Comparison of ENCODE assay signal across 23 cellular contexts in genomic region chr11:23674866-23675265, GRCh38.
"Had no signal": no experiment of that assay in that cellular context is flagged by ENCODE, and none has a peak within 500 bp of the region (broad histone marks: within the 10 kb centered on the region; RNA-seq: fewer than 3 reads in every experiment).

No MANE protein-coding gene starts in this region.

- H3K36me3 ChIP-seq: left ventricle myocardium inferior, ovary, right atrium auricular region, right lobe of liver, stomach, thyroid gland, transverse colon, upper lobe of left lung, vagina had no signal

- H3K36me3 Mint-ChIP-seq: naive thymus-derived CD4-positive, alpha-beta T cell; natural killer cell treated with Interleukin-12 subunit alpha and Interleukin-12 subunit beta and Interleukin-15 and Interleukin-18, amount 100 ng/mL, for 72 hours; stimulated activated naive B cell treated with anti-CD40 and anti-IgM and Interleukin-4, amounts not matched to agents 10 μg/mL and 1 μg/mL and 100 μg/mL, for 72 hours had no signal

- H3K9me3 Mint-ChIP-seq: natural killer cell treated with Interleukin-12 subunit alpha and Interleukin-12 subunit beta and Interleukin-15 and Interleukin-18, amount 100 ng/mL, for 72 hours; stimulated activated naive B cell treated with anti-CD40 and anti-IgM and Interleukin-4, amounts not matched to agents 10 μg/mL and 1 μg/mL and 100 μg/mL, for 72 hours had no signal

- H3K4me1 ChIP-seq: left ventricle myocardium inferior, right atrium auricular region, right lobe of liver, stomach, testis, thyroid gland, transverse colon, upper lobe of left lung, vagina had no signal

- H3K4me1 Mint-ChIP-seq: naive thymus-derived CD4-positive, alpha-beta T cell; stimulated activated naive B cell treated with anti-CD40 and anti-IgM and Interleukin-4, amounts not matched to agents 10 μg/mL and 1 μg/mL and 100 μg/mL, for 72 hours had no signal

- H3K27me3 ChIP-seq: ovary, right atrium auricular region, right lobe of liver, stomach, testis, thyroid gland, transverse colon, upper lobe of left lung, vagina had no signal

- H3K4me3 Mint-ChIP-seq: naive thymus-derived CD4-positive, alpha-beta T cell; natural killer cell treated with Interleukin-12 subunit alpha and Interleukin-12 subunit beta and Interleukin-15 and Interleukin-18, amount 100 ng/mL, for 72 hours; stimulated activated naive B cell treated with anti-CD40 and anti-IgM and Interleukin-4, amounts not matched to agents 10 μg/mL and 1 μg/mL and 100 μg/mL, for 72 hours had no signal

- H3K9me3 ChIP-seq: left ventricle myocardium inferior, mucosa of descending colon, ovary, right atrium auricular region, right lobe of liver, stomach, testis, thyroid gland, transverse colon, upper lobe of left lung, vagina had no signal

- H3K27ac Mint-ChIP-seq: naive thymus-derived CD4-positive, alpha-beta T cell; natural killer cell treated with Interleukin-12 subunit alpha and Interleukin-12 subunit beta and Interleukin-15 and Interleukin-18, amount 100 ng/mL, for 72 hours; progenitor cell of endocrine pancreas; stimulated activated naive B cell treated with anti-CD40 and anti-IgM and Interleukin-4, amounts not matched to agents 10 μg/mL and 1 μg/mL and 100 μg/mL, for 72 hours had no signal

- H3K27ac ChIP-seq: left ventricle myocardium inferior, ovary, right atrium auricular region, right lobe of liver, stomach, testis, thyroid gland, transverse colon, upper lobe of left lung, vagina had no signal

- H3K27me3 Mint-ChIP-seq: naive thymus-derived CD4-positive, alpha-beta T cell; natural killer cell treated with Interleukin-12 subunit alpha and Interleukin-12 subunit beta and Interleukin-15 and Interleukin-18, amount 100 ng/mL, for 72 hours; stimulated activated naive B cell treated with anti-CD40 and anti-IgM and Interleukin-4, amounts not matched to agents 10 μg/mL and 1 μg/mL and 100 μg/mL, for 72 hours had no signal

- H3K4me3 ChIP-seq: left ventricle myocardium inferior, lung, mucosa of descending colon, ovary, right atrium auricular region, right lobe of liver, smooth muscle cell, stomach, testis, thyroid gland, transverse colon, upper lobe of left lung, vagina had no signal

- H3K4me2 ChIP-seq: smooth muscle cell had no signal

- DNase-seq: islet precursor cell; left ventricle myocardium inferior; mesendoderm; midbrain; mucosa of descending colon; naive thymus-derived CD4-positive, alpha-beta T cell; ovary; right lobe of liver; stimulated activated CD4-positive, alpha-beta T cell treated with anti-CD3 and anti-CD28 coated beads, Interleukin-1b, Interleukin-23, amount 100 ng/mL, for 48 hours; stimulated activated CD4-positive, alpha-beta T cell treated with anti-CD3 and anti-CD28 coated beads, Interleukin-4, amount 100 ng/mL, for 1 hour; stimulated activated naive B cell treated with anti-CD40 and anti-IgM and Interleukin-4, amounts not matched to agents 10 μg/mL and 1 μg/mL and 100 μg/mL, for 72 hours; stimulated activated naive CD8-positive, alpha-beta T cell treated with anti-CD3 and anti-CD28 coated beads, Interleukin-15, Interleukin-2, amounts not matched to agents 100 U/mL and 50 U/mL, for 24 hours; stomach; testis; thyroid gland; transverse colon; upper lobe of left lung had no signal
